Comparison of ENCODE assay signal across 16 cellular contexts in the genomic region with DNA sequence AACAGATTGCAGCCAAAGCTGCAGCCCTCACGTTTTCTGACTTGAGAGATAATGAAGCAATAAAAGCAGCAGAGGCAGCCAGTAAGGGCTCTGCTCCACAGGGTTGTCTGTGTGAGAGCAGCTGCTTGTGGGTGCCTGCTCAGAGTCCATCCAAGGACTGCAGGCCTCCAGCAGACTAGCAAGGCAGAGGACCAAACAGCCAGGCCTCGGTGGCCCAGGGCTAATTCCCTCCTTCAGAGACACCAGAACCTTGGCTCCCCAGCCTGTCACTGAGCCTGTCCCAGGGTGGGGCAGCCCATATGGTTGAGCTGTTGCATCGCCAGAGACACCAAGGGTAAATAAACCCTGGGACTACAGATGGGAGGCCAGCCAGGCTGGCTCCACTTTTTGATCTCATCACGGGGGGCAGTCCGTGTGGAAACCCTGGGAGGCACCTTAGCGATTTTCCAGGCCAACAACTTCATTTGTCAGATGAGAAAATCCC.
DNase-seq lines count a peak whose midpoint lies in the region; ATAC-seq and TF ChIP-seq lines count a peak whose summit lies in the region.
"Had no signal": no experiment of that assay in that cellular context is flagged by ENCODE, and none has a peak within 500 bp of the region (broad histone marks: within the 10 kb centered on the region; RNA-seq: fewer than 3 reads in every experiment).

No MANE protein-coding gene starts in this region.

- in situ Hi-C loops in transverse colon (cut with MboI; ENCODE audit: low pct_ligation_motif_present in 1 of 4, low pct_unique_long_range_greater_than_20kb in 1 of 4, low sequenced_read_pairs in 3 of 4) = no loop called here

- no peak overlapping the region for H3K27ac Mint-ChIP-seq in activated CD8-positive, alpha-beta memory T cell treated with anti-CD3 and anti-CD28 coated beads, Interleukin-2, amount 10 ng/mL, durations not matched to agents 7 days and 5 days
- H3K27ac Mint-ChIP-seq: CD4-positive, alpha-beta memory T cell had no signal

- no peaks in the 10 kb centered on the region for H3K36me3 Mint-ChIP-seq in activated CD8-positive, alpha-beta memory T cell treated with anti-CD3 and anti-CD28 coated beads, Interleukin-2, amount 10 ng/mL, durations not matched to agents 7 days and 5 days
- H3K36me3 Mint-ChIP-seq: CD4-positive, alpha-beta memory T cell had no signal

- intact Hi-C loops in transverse colon (cut with DNase I; ENCODE audit: low total_unique reads) = no loop called here

- no peaks in the 10 kb centered on the region for H3K36me3 ChIP-seq in WERI-Rb-1
- H3K36me3 ChIP-seq in transverse colon = no peaks in the 10 kb centered on the region
- H3K36me3 ChIP-seq: heart left ventricle had no signal

- peak overlapping the region; percentile 88 for H3K27ac ChIP-seq in WERI-Rb-1
- peak overlapping the region; percentile 48 to 74 (median 66) for H3K27ac ChIP-seq in transverse colon
- H3K27ac ChIP-seq: A549 had no signal

- no peak for TF ChIP-seq POLR2A in transverse colon (IDR thresholded peaks at IDR 0.05)

- 9% methylated on average over 6 of the region's 6 CpGs; no CpG with 5 or more reads in 1 of the 2 donors for WGBS in transverse colon (ENCODE audit: low coverage in 1 of 2), 2 donors

- H3K27me3 ChIP-seq in WERI-Rb-1 (ENCODE audit: insufficient read depth, low read depth, severe bottlenecking) = no peaks in the 10 kb centered on the region
- H3K27me3 ChIP-seq in transverse colon = no peaks in the 10 kb centered on the region

- no peaks in the 10 kb centered on the region for H3K9me3 Mint-ChIP-seq in activated CD8-positive, alpha-beta memory T cell treated with anti-CD3 and anti-CD28 coated beads, Interleukin-2, amount 10 ng/mL, durations not matched to agents 7 days and 5 days (ENCODE audit: low read depth)
- H3K9me3 Mint-ChIP-seq: activated T-cell treated with anti-CD3 and anti-CD28 coated beads, Interleukin-2, amount 50 U/mL, for 4 hours had no signal

- no peak for TF ChIP-seq CTCF in WERI-Rb-1 (IDR thresholded peaks at IDR 0.05; ENCODE audit: low read depth, low read length)
- no peak for TF ChIP-seq CTCF in transverse colon (IDR thresholded peaks at IDR 0.05)

- H3K9me3 ChIP-seq in WERI-Rb-1 (ENCODE audit: severe bottlenecking) (peaks cover 2% of the 10 kb centered on the region), transverse colon (no peaks in the 10 kb centered on the region)
- H3K9me3 ChIP-seq: A549, heart left ventricle had no signal

- no peak overlapping the region for H3K4me3 Mint-ChIP-seq in activated CD8-positive, alpha-beta memory T cell treated with anti-CD3 and anti-CD28 coated beads, Interleukin-2, amount 10 ng/mL, durations not matched to agents 7 days and 5 days
- H3K4me3 Mint-ChIP-seq: activated T-cell treated with anti-CD3 and anti-CD28 coated beads, Interleukin-2, amount 50 U/mL, for 4 hours; CD4-positive, alpha-beta memory T cell had no signal

- CTCF ChIA-PET in activated CD8-positive, alpha-beta memory T cell treated with anti-CD3 and anti-CD28 coated beads, Interleukin-2, amount 10 ng/mL, durations not matched to agents 7 days and 5 days (lab: Charles Lee) = no interaction called here

- H3K27me3 Mint-ChIP-seq in activated CD8-positive, alpha-beta memory T cell treated with anti-CD3 and anti-CD28 coated beads, Interleukin-2, amount 10 ng/mL, durations not matched to agents 7 days and 5 days = peaks cover 3% of the 10 kb centered on the region

- peaks cover 23 to 43% (median 25%) of the 10 kb centered on the region in 4 donors for H3K4me1 ChIP-seq in transverse colon
- H3K4me1 ChIP-seq: A549 had no signal

- no peak for TF ChIP-seq EP300 in transverse colon (IDR thresholded peaks at IDR 0.05; ENCODE audit: low read depth)

- peak; percentile 40 for DNase-seq in SIG-M5 treated with dmso at 0.1 percent for 504 hours (lab: John Stamatoyannopoulos, UW; ENCODE audit: unreplicated experiment)
- DNase-seq in SIG-M5 (lab: John Stamatoyannopoulos, UW) = no peak
- DNase-seq in WERI-Rb-1 = peak; percentile 93
- peak; percentile 74 for DNase-seq in left kidney (ENCODE audit: low read depth, low spot score)
- DNase-seq in transverse colon = peak; percentile 44
- no peak for DNase-seq in GDM1 (lab: John Stamatoyannopoulos, UW)
- no peak for DNase-seq in activated CD8-positive, alpha-beta memory T cell treated with anti-CD3 and anti-CD28 coated beads, Interleukin-2, amount 10 ng/mL, durations not matched to agents 7 days and 5 days
- DNase-seq in RPMI8226 = no peak
- DNase-seq: activated CD4-positive, alpha-beta T cell treated with anti-CD3 and anti-CD28 coated beads for 4 hours; activated T-cell treated with anti-CD3 and anti-CD28 coated beads, Interleukin-2, amount 50 U/mL, for 4 hours; CD4-positive, alpha-beta memory T cell; NCI-H2081; substantia nigra; T-helper 2 cell had no signal

- H3K4me1 Mint-ChIP-seq in activated CD8-positive, alpha-beta memory T cell treated with anti-CD3 and anti-CD28 coated beads, Interleukin-2, amount 10 ng/mL, durations not matched to agents 7 days and 5 days = no peaks in the 10 kb centered on the region
- H3K4me1 Mint-ChIP-seq: CD4-positive, alpha-beta memory T cell had no signal

- no peak for ATAC-seq in activated CD8-positive, alpha-beta memory T cell treated with anti-CD3 and anti-CD28 coated beads, Interleukin-2, amount 10 ng/mL, durations not matched to agents 7 days and 5 days
- ATAC-seq: A549; activated T-cell treated with anti-CD3 and anti-CD28 coated beads, Interleukin-2, amount 50 U/mL, for 4 hours had no signal

- no peak overlapping the region for H3K4me3 ChIP-seq in WERI-Rb-1 (ENCODE audit: low read depth, low read length)
- no peak overlapping the region for H3K4me3 ChIP-seq in transverse colon
- H3K4me3 ChIP-seq: A549, heart left ventricle had no signal

Comparison
In these comparisons a context has a peak if more than half of its experiments do, and no peak if none do; other contexts are left out.
1. DNase-seq: peak in SIG-M5 treated with dmso at 0.1 percent for 504 hours (single experiment), WERI-Rb-1 (single experiment), left kidney (single experiment) and transverse colon (single experiment); none in SIG-M5 (single experiment), GDM1 (single experiment), activated CD8-positive, alpha-beta memory T cell treated with anti-CD3 and anti-CD28 coated beads, Interleukin-2, amount 10 ng/mL, durations not matched to agents 7 days and 5 days (single experiment) and RPMI8226 (single experiment).